Comparison of ENCODE assay signal across 8 cellular contexts in genomic region chr12:49644620-49644994, GRCh38. TPM values are rescaled to one million over a fixed set of nuclear protein-coding genes. Genes with fewer than 3 reads are reported as not detected.
DNase-seq lines count a peak whose midpoint lies in the region; ATAC-seq and TF ChIP-seq lines count a peak whose summit lies in the region.

No MANE protein-coding gene starts in this region.

- POLR2A ChIA-PET in MCF 10A (lab: Yijun Ruan, JAX), result interaction anchor here (0.9 to 1.1 kb wide), 3 partner anchors 9 to 97 kb away, joined by 3 to 6 read pairs (median 3); partner anchors contain the start of gene TMBIM6

- intact Hi-C loops in MCF 10A (cut with micrococcal nuclease), result loop anchor here (1.0 to 5.0 kb wide), 3 partner anchors 63 to 194 kb away; partner anchors contain the start of gene FMNL3

- H3K36me3 Mint-ChIP-seq in MCF 10A (ENCODE audit: insufficient read depth, unreplicated experiment), result peaks cover 21% of the 10 kb centered on the region

- H3K4me1 Mint-ChIP-seq in MCF 10A (ENCODE audit: insufficient read depth, unreplicated experiment), result peaks cover 13% of the 10 kb centered on the region

- in situ Hi-C loops in GM13976 (cut with MboI; ENCODE audit: low sequenced_read_pairs, unreplicated experiment), result loop anchor here (5.0 kb wide), 1 partner anchor 68 kb away; no protein-coding TSS in a partner anchor

- CTCF ChIA-PET in MCF 10A (lab: Yijun Ruan, JAX), result interaction anchor here (0.6 to 3.2 kb wide), 14 partner anchors 9 to 199 kb away, joined by 3 to 22 read pairs (median 4); partner anchors contain the start of genes FMNL3 and TMBIM6

- no peak overlapping the region for H3K4me3 Mint-ChIP-seq in MCF 10A (ENCODE audit: unreplicated experiment)

- no peak overlapping the region for H3K4me3 ChIP-seq in WI38 (ENCODE audit: low read depth, low read length)

- TF ChIP-seq CTCF in GM13976 (IDR thresholded peaks at IDR 0.05; ENCODE audit: borderline replicate concordance, control extremely low read depth, extremely low read depth, insufficient read depth, missing control alignments) (peak; percentile 87), WI38 (IDR thresholded peaks at IDR 0.05; ENCODE audit: low read depth, low read length) (peak; percentile 96), MCF 10A (IDR thresholded peaks at IDR 0.05; ENCODE audit: unreplicated experiment) (peak; percentile 82)

- H3K27ac Mint-ChIP-seq in MCF 10A (ENCODE audit: low read depth, unreplicated experiment), result no peak overlapping the region

- BruUV-seq in MCF 10A (replicated peaks; lab: Mats Ljungman, UMichigan), result no TSS peak

- peak; percentile 71 for DNase-seq in A172 (ENCODE audit: low spot score)
- DNase-seq in GM13976 (ENCODE audit: low spot score), result peak; percentile 88
- DNase-seq in NCI-H2081 (lab: John Stamatoyannopoulos, UW), result peak; percentile 67 to 75
- peak; percentile 71 for DNase-seq in MCF 10A (ENCODE audit: unreplicated experiment)
- DNase-seq in inferior parietal cortex (ENCODE audit: extremely low spot score), result peak; percentile 86
- DNase-seq in stimulated activated CD4-positive, alpha-beta T cell treated with anti-CD3 and anti-CD28 coated beads, Interleukin-15, amount 100 ng/mL, for 24 hours, result peak; percentile 85

- no peak for ATAC-seq in GM18511 (IDR thresholded peaks at IDR 0.05; ENCODE audit: unreplicated experiment)

- no peaks in the 10 kb centered on the region for H3K9me3 Mint-ChIP-seq in MCF 10A (ENCODE audit: unreplicated experiment)

- no peaks in the 10 kb centered on the region for H3K27me3 Mint-ChIP-seq in MCF 10A (ENCODE audit: insufficient read depth, unreplicated experiment)

RNA-seq across cellular contexts. Expression of gene PRPF40B, which starts 21.2 kb away (rescaled TPM):
- 9.1 and 13.9 TPM in 2 replicates for total RNA-seq in A172 (2014; rRNA removed; shearing (Covaris generic))
- 41.8 and 48.5 TPM in 2 replicates for total RNA-seq in MCF 10A (2022)

RNA-seq across cellular contexts. Expression of gene FAM186B, which starts 39.2 kb away (rescaled TPM):
- total RNA-seq in A172 (2014; rRNA removed; shearing (Covaris generic)), result 0.05 and 0.55 TPM in 2 replicates
- 0.30 and 0.64 TPM in 2 replicates for total RNA-seq in MCF 10A (2022)
